1 cellular context compared by ENCODE assay signal in the genomic region with DNA sequence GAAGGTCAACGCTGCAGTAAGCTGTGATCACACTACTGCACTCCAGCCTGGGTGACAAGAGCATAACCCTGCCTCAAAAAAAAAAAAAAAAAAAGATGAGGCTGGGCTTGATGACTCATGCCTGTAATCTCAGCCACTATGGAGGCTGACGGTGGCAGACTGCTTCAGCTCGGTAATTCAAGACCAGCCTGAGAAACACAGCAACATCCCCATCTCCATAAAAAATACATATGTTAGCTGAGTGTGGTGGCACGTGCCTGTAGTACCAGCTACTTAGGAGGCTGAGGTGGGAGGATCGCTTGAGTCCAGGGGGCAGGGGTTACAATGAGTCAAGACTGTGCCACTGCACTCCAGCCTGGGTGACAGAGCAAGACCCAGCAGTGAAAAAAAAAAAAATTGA.
TF ChIP-seq lines count a peak whose summit lies in the region.

No MANE protein-coding gene starts in this region.

TF ChIP-seq in HepG2, 621 proteins besides CTCF, POLR2A, EP300 and RAD21 (continued from another document):
- TF ChIP-seq, protein P1, sequence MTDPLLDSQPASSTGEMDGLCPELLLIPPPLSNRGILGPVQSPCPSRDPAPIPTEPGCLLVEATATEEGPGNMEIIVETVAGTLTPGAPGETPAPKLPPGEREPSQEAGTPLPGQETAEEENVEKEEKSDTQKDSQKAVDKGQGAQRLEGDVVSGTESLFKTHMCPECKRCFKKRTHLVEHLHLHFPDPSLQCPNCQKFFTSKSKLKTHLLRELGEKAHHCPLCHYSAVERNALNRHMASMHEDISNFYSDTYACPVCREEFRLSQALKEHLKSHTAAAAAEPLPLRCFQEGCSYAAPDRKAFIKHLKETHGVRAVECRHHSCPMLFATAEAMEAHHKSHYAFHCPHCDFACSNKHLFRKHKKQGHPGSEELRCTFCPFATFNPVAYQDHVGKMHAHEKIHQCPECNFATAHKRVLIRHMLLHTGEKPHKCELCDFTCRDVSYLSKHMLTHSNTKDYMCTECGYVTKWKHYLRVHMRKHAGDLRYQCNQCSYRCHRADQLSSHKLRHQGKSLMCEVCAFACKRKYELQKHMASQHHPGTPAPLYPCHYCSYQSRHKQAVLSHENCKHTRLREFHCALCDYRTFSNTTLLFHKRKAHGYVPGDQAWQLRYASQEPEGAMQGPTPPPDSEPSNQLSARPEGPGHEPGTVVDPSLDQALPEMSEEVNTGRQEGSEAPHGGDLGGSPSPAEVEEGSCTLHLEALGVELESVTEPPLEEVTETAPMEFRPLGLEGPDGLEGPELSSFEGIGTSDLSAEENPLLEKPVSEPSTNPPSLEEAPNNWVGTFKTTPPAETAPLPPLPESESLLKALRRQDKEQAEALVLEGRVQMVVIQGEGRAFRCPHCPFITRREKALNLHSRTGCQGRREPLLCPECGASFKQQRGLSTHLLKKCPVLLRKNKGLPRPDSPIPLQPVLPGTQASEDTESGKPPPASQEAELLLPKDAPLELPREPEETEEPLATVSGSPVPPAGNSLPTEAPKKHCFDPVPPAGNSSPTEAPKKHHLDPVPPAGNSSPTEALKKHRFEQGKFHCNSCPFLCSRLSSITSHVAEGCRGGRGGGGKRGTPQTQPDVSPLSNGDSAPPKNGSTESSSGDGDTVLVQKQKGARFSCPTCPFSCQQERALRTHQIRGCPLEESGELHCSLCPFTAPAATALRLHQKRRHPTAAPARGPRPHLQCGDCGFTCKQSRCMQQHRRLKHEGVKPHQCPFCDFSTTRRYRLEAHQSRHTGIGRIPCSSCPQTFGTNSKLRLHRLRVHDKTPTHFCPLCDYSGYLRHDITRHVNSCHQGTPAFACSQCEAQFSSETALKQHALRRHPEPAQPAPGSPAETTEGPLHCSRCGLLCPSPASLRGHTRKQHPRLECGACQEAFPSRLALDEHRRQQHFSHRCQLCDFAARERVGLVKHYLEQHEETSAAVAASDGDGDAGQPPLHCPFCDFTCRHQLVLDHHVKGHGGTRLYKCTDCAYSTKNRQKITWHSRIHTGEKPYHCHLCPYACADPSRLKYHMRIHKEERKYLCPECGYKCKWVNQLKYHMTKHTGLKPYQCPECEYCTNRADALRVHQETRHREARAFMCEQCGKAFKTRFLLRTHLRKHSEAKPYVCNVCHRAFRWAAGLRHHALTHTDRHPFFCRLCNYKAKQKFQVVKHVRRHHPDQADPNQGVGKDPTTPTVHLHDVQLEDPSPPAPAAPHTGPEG (CRISPR knock-in tag; IDR thresholded peaks at IDR 0.05): no peak
- peak; percentile 65 for TF ChIP-seq FOSL2 (CRISPR knock-in tag; IDR thresholded peaks at IDR 0.05)
- TF ChIP-seq, protein P2, sequence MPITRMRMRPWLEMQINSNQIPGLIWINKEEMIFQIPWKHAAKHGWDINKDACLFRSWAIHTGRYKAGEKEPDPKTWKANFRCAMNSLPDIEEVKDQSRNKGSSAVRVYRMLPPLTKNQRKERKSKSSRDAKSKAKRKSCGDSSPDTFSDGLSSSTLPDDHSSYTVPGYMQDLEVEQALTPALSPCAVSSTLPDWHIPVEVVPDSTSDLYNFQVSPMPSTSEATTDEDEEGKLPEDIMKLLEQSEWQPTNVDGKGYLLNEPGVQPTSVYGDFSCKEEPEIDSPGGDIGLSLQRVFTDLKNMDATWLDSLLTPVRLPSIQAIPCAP (CRISPR knock-in tag; IDR thresholded peaks at IDR 0.05; ENCODE audit: low read depth): no peak
